ENCODE assay signal across 1 cellular context in genomic region chr1:225881081-225882007, GRCh38.
TF ChIP-seq lines count a peak whose summit lies in the region.

No MANE protein-coding gene starts in this region.

TF ChIP-seq in K562, 482 proteins besides CTCF, POLR2A, EP300 and RAD21 (continued from another document and continues in another):
- TF ChIP-seq ATF6 (CRISPR knock-in tag; IDR thresholded peaks at IDR 0.05) (no peak; the same call in 1 of the 2 replicates), RFX5 (IDR thresholded peaks at IDR 0.05; ENCODE audit: low read depth, low read length) (no peak), MYBL2 (IDR thresholded peaks at IDR 0.05; ENCODE audit: low read depth) (no peak), MYBL2 (CRISPR knock-in tag; IDR thresholded peaks at IDR 0.05; ENCODE audit: borderline replicate concordance) (no peak), HDAC2 (IDR thresholded peaks at IDR 0.05) (0 out of 2 replicates have a peak, but pooled peaks have one; percentile 47), ZKSCAN8 (CRISPR knock-in tag; IDR thresholded peaks at IDR 0.05) (no peak), ZNF277 (CRISPR knock-in tag; IDR thresholded peaks at IDR 0.05; ENCODE audit: borderline replicate concordance) (no peak), TBL1XR1 (IDR thresholded peaks at IDR 0.05; ENCODE audit: low read length in 2 of 2) (0 out of 4 replicates have a peak, but pooled peaks of 1 of the 2 experiments have one; percentile 17), THAP12 (CRISPR knock-in tag; IDR thresholded peaks at IDR 0.05) (no peak), SIN3B (IDR thresholded peaks at IDR 0.05; ENCODE audit: low read depth) (no peak), HMBOX1 (IDR thresholded peaks at IDR 0.05) (peak; percentile 25; the same call in 1 of the 2 replicates), ZNF407 (IDR thresholded peaks at IDR 0.05; ENCODE audit: low read depth) (no peak), MECOM (CRISPR knock-in tag; IDR thresholded peaks at IDR 0.05) (no peak), NR2F6 (CRISPR knock-in tag; IDR thresholded peaks at IDR 0.05) (no peak), PHB2 (IDR thresholded peaks at IDR 0.05; ENCODE audit: low read depth) (no peak), MXD1 (CRISPR knock-in tag; IDR thresholded peaks at IDR 0.05; ENCODE audit: borderline replicate concordance, poor library complexity, severe bottlenecking) (no peak), MTA1 (IDR thresholded peaks at IDR 0.05; ENCODE audit: borderline replicate concordance) (no peak), POLR3G (IDR thresholded peaks at IDR 0.05; ENCODE audit: extremely low read depth, insufficient read length, insufficient replicate concordance) (no peak), ARID1B (IDR thresholded peaks at IDR 0.05) (peak; percentile 47; the same call in 1 of the 2 replicates), ZBTB2 (IDR thresholded peaks at IDR 0.05) (no peak), SETDB1 (IDR thresholded peaks at IDR 0.05; ENCODE audit: low read length) (no peak), SFPQ (IDR thresholded peaks at IDR 0.05; ENCODE audit: low read depth, low read length) (no peak), PHB (CRISPR knock-in tag; IDR thresholded peaks at IDR 0.05) (no peak), OTX1 (CRISPR knock-in tag; IDR thresholded peaks at IDR 0.05) (0 out of 2 replicates have a peak, but pooled peaks have one; percentile 27), PRDM10 (IDR thresholded peaks at IDR 0.05; ENCODE audit: partially characterized antibody) (peak; percentile 23), SMAD4 (CRISPR knock-in tag; conservative IDR thresholded peaks at IDR 0.05) (no peak), ZSCAN29 (IDR thresholded peaks at IDR 0.05) (no peak), ZNF316 (IDR thresholded peaks at IDR 0.05) (no peak), IRF1 (CRISPR knock-in tag; IDR thresholded peaks at IDR 0.05; ENCODE audit: borderline replicate concordance) (no peak), ZNF263 (CRISPR knock-in tag; IDR thresholded peaks at IDR 0.05; ENCODE audit: borderline replicate concordance) (no peak), HMGN3 (IDR thresholded peaks at IDR 0.05; ENCODE audit: borderline replicate concordance, extremely low read depth, insufficient read length, low read depth, low read length) (no peak), TAF9B (IDR thresholded peaks at IDR 0.05; ENCODE audit: partially characterized antibody) (no peak), NFIC (IDR thresholded peaks at IDR 0.05) (peak; percentile 12; the same call in 1 of the 2 replicates)
